Comparison of ENCODE assay signal across 21 cellular contexts in the genomic region with DNA sequence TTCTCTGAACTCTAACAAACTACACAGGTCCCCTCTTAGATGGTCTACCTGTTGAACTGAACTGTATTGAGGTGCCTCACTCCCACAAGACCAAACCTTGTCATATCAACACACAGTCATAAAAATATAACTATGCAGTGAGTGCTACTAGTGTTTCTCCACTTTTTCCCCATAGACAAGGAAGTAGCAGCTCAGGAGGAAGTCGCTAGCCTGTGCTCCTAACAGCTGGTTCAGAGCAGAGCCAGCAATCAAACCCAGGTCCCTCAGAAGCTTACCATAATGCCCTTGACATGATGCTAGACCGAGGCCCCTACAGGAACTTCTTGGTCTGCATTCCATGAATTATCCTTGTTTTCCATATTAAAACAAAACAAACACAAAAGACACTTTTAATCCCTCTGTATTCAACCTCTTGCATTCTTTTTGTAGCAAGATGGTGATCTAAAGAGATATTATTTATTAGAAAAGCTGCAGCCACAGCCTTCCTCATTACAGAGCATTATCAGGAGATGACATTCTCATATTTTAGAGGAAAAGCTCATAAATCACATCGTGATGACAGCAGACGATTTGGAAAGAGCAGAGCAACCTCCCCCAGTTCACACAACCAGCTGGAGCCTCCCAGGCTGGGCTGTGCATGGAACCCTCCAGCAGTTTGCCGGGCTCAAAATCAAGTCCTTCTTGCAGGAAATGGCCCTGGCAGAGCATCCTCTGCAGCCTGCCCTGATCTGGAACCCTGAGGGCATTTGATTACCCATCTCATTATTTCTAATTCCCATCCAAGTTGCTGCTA.
A peak's percentile ranks its signal among the peaks of the same experiment; 100 is the strongest.
DNase-seq lines count a peak whose midpoint lies in the region; ATAC-seq, FAIRE-seq and TF ChIP-seq lines count a peak whose summit lies in the region.
"Had no signal": no experiment of that assay in that cellular context is flagged by ENCODE, and none has a peak within 500 bp of the region (broad histone marks: within the 10 kb centered on the region; RNA-seq: fewer than 3 reads in every experiment).

No MANE protein-coding gene starts in this region.

- no peak overlapping the region for H3K9ac ChIP-seq in colonic mucosa (ENCODE audit: low read depth in 2 of 2, low read length in 2 of 2)

- no peaks in the 10 kb centered on the region for H3K36me3 ChIP-seq in colonic mucosa
- no peaks in the 10 kb centered on the region for H3K36me3 ChIP-seq in uterus

- TF ChIP-seq CTCF in A549 (IDR thresholded peaks at IDR 0.05), result no peak
- TF ChIP-seq CTCF in colonic mucosa (IDR thresholded peaks at IDR 0.05), result no peak
- TF ChIP-seq CTCF in uterus (IDR thresholded peaks at IDR 0.05), result no peak

- no peak overlapping the region for H3K4me3 ChIP-seq in A549
- no peak overlapping the region for H3K4me3 ChIP-seq in colonic mucosa
- no peak overlapping the region for H3K4me3 ChIP-seq in uterus
- H3K4me3 ChIP-seq: lung had no signal

- peaks cover 10% of the 10 kb centered on the region for H3K27me3 Mint-ChIP-seq in T-helper 17 cell

- H3K4me3 Mint-ChIP-seq in T-helper 17 cell, result no peak overlapping the region
- H3K4me3 Mint-ChIP-seq: dendritic cell treated with granulocyte-macrophage colony-stimulating factor and Interleukin-4, amounts not matched to agents 40 ng/mL and 50 ng/mL, for 4 days; H9; naive thymus-derived CD4-positive, alpha-beta T cell had no signal

- H3K4me2 ChIP-seq in A549, result no peak overlapping the region

- H3K27ac ChIP-seq in A549 (no peak overlapping the region), colonic mucosa (no peak overlapping the region), uterus (no peak overlapping the region)

- no peaks in the 10 kb centered on the region for H3K4me1 Mint-ChIP-seq in T-helper 17 cell

- TF ChIP-seq EP300 in A549 (IDR thresholded peaks at IDR 0.05), result no peak

- FAIRE-seq in A549 (lab: Jason Lieb, UNC), result no peak
- FAIRE-seq: TTC549 had no signal

- WGBS in A549 (ENCODE audit: missing lambda C conversion rate), result 43% methylated on average over 5 of the region's 5 CpGs

- intact Hi-C loops in colonic mucosa (cut with DNase I) (no loop called here), uterus (cut with DNase I; ENCODE audit: low total_unique reads) (no loop called here)

- no peak overlapping the region for H3K27ac Mint-ChIP-seq in T-helper 17 cell
- H3K27ac Mint-ChIP-seq: dendritic cell treated with granulocyte-macrophage colony-stimulating factor and Interleukin-4, amounts not matched to agents 40 ng/mL and 50 ng/mL, for 4 days; H9 had no signal

- 0 out of 3 replicates have a peak, but pooled peaks cover 5% of the 10 kb centered on the region for H3K4me1 ChIP-seq in A549
- H3K4me1 ChIP-seq in colonic mucosa, result peaks cover 7% of the 10 kb centered on the region
- H3K4me1 ChIP-seq in uterus, result no peaks in the 10 kb centered on the region

- TF ChIP-seq POLR2A in A549 (IDR thresholded peaks at IDR 0.05; ENCODE audit: low read length) (no peak), uterus (IDR thresholded peaks at IDR 0.05) (no peak)

- CTCF ChIA-PET in A549 (lab: Yijun Ruan, JAX), result interaction anchor here (0.5 kb wide), 1 partner anchor 1123 kb away, joined by 3 read pairs; no protein-coding TSS in a partner anchor

- DNase-seq in A549 (ENCODE audit: low read depth in 1 of 2, low spot score in 1 of 2) (peak in 1 of 2 experiments; percentile 8), EL (peak; percentile 7), NCI-H446 treated with DMSO at 0.1 percent for 48 hours (lab: John Stamatoyannopoulos, UW) (peak; percentile 45), colonic mucosa (peak; percentile 29), uterus (no peak), T-helper 17 cell (no peak), NCI-H1048 (lab: John Stamatoyannopoulos, UW) (no peak)
- DNase-seq: activated CD4-positive, alpha-beta T cell treated with anti-CD3 and anti-CD28 coated beads, Interleukin-2, amount 50 U/mL, for 4 hours; activated naive CD4-positive, alpha-beta T cell treated with anti-CD3 and anti-CD28 coated beads, Interleukin-2, amount 50 U/mL, for 16 hours; erythroblast; H9; KG1; naive thymus-derived CD4-positive, alpha-beta T cell; NCI-H1436 treated with DMSO at 0.1 percent for 48 hours; NCI-H510A; SHP77 treated with DMSO at 0.1 percent for 48 hours; stimulated activated CD4-positive, alpha-beta T cell treated with anti-CD3 and anti-CD28 coated beads, Interleukin-2, amount 100 ng/mL, for 48 hours had no signal

- H3K9me3 ChIP-seq in A549, result no peaks in the 10 kb centered on the region
- no peaks in the 10 kb centered on the region for H3K9me3 ChIP-seq in colonic mucosa
- H3K9me3 ChIP-seq in uterus, result no peaks in the 10 kb centered on the region
- no peaks in the 10 kb centered on the region for H3K9me3 ChIP-seq in T-helper 17 cell (ENCODE audit: control insufficient read depth, low read length, poor library complexity, severe bottlenecking)

- POLR2A ChIA-PET in A549 (lab: Yijun Ruan, JAX), result no interaction called here

- H3K27me3 ChIP-seq in colonic mucosa (no peaks in the 10 kb centered on the region), uterus (no peaks in the 10 kb centered on the region)

- TF ChIP-seq RAD21 in A549 (conservative IDR thresholded peaks at IDR 0.05 in 1 of 2, IDR thresholded peaks at IDR 0.05 in 1 of 2), result no peak

- ATAC-seq in A549 (peak; percentile 39 to 50; a peak in 4 of 6 replicates), T-helper 17 cell (no peak), GM21737 (IDR thresholded peaks at IDR 0.05; ENCODE audit: unreplicated experiment) (no peak)
- ATAC-seq: naive thymus-derived CD4-positive, alpha-beta T cell had no signal

- no peaks in the 10 kb centered on the region for H3K36me3 Mint-ChIP-seq in T-helper 17 cell (ENCODE audit: low read depth)
- H3K36me3 Mint-ChIP-seq: naive thymus-derived CD4-positive, alpha-beta T cell had no signal

TF ChIP-seq in A549, 52 proteins besides CTCF, POLR2A, EP300 and RAD21:
- TF ChIP-seq HDAC2 (IDR thresholded peaks at IDR 0.05) (no peak), ZSCAN20 (CRISPR knock-in tag; IDR thresholded peaks at IDR 0.05) (no peak), JUN (IDR thresholded peaks at IDR 0.05) (no peak), JUNB (IDR thresholded peaks at IDR 0.05) (no peak), CHD4 (IDR thresholded peaks at IDR 0.05; ENCODE audit: borderline replicate concordance) (no peak), SREBF2 (IDR thresholded peaks at IDR 0.05) (no peak), ESRRA (IDR thresholded peaks at IDR 0.05; ENCODE audit: borderline replicate concordance, low read length) (no peak), FOSL2 (IDR thresholded peaks at IDR 0.05) (no peak), FOSL2 (CRISPR knock-in tag; IDR thresholded peaks at IDR 0.05) (no peak), RARB (CRISPR knock-in tag; IDR thresholded peaks at IDR 0.05) (no peak), MYC (IDR thresholded peaks at IDR 0.05; ENCODE audit: borderline replicate concordance, low read length) (no peak), ZC3H11A (IDR thresholded peaks at IDR 0.05) (no peak), CBX2 (IDR thresholded peaks at IDR 0.05; ENCODE audit: borderline replicate concordance, low read depth) (no peak)
- TF ChIP-seq, protein P1, sequence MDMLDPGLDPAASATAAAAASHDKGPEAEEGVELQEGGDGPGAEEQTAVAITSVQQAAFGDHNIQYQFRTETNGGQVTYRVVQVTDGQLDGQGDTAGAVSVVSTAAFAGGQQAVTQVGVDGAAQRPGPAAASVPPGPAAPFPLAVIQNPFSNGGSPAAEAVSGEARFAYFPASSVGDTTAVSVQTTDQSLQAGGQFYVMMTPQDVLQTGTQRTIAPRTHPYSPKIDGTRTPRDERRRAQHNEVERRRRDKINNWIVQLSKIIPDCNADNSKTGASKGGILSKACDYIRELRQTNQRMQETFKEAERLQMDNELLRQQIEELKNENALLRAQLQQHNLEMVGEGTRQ (IDR thresholded peaks at IDR 0.05), result no peak
TF ChIP-seq in A549: peak in this region for 0.

Comparison
In these comparisons a context has a peak if more than half of its experiments do, and no peak if none do; other contexts are left out.
1. ATAC-seq: peak in A549 (2 of 2); none in T-helper 17 cell (single experiment) and GM21737 (single experiment).
2. DNase-seq: peak in EL (single experiment), NCI-H446 treated with DMSO at 0.1 percent for 48 hours (single experiment) and colonic mucosa (single experiment); none in uterus (0 of 2), T-helper 17 cell (0 of 3) and NCI-H1048 (single experiment).